Comparison of ENCODE assay signal across 1 cellular context in the genomic region with DNA sequence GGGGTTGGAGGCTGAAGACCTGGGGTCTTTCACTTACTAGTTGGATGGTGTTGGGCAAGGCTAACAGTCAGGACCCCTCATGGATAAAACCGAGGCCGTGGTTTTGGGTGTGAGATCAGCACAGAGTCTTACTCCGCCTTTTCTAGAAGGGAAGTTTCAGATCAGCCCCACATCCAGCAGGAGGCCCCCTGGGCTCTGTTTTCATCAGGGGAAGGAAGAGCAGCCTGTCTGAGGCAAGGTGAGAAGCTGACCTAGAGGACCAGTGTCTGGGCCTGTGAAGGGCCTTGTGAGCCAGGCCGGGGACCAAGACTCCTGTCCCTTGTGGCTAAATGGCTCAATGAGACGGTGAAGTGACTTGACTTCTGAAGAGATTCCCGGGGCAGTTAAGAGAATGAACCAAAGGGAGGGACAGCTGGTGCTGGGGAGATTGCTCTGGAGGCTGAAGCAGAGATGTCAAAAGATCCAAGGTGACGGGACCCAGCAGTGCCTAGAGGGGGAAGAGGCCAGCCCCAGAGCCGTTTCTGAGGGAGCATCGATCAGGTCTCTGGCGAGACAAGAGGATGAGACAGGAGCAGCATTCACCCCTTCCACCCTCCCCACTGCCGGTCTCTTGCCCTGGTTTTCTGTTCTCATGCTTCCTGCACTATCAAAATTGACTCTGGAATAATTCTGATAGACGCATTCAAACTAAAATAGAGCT.
TF ChIP-seq lines count a peak whose summit lies in the region.

No MANE protein-coding gene starts in this region.

TF ChIP-seq in neural cell, 6 proteins besides CTCF, POLR2A, EP300 and RAD21 (continued from another document):
- no peak for TF ChIP-seq MXI1 (conservative IDR thresholded peaks at IDR 0.05; ENCODE audit: poor library complexity, severe bottlenecking)
